ENCODE assay signal across 20 cellular contexts in genomic region chr7:136303162-136303561, GRCh38.
DNase-seq lines count a peak whose midpoint lies in the region; ATAC-seq, FAIRE-seq and TF ChIP-seq lines count a peak whose summit lies in the region.
"Had no signal": no experiment of that assay in that cellular context is flagged by ENCODE, and none has a peak within 500 bp of the region (broad histone marks: within the 10 kb centered on the region; RNA-seq: fewer than 3 reads in every experiment).

No MANE protein-coding gene starts in this region.

- no peaks in the 10 kb centered on the region for H3K27me3 Mint-ChIP-seq in astrocyte (ENCODE audit: low read depth, unreplicated experiment)
- H3K27me3 Mint-ChIP-seq: activated naive CD8-positive, alpha-beta T cell had no signal

- no peaks in the 10 kb centered on the region for H3K36me3 Mint-ChIP-seq in astrocyte (ENCODE audit: low read depth, unreplicated experiment)
- H3K36me3 Mint-ChIP-seq: activated naive CD8-positive, alpha-beta T cell; CD14-positive monocyte had no signal

- no peak overlapping the region for H3K9ac ChIP-seq in astrocyte (ENCODE audit: low read length)

- no peak overlapping the region for H3K4me3 Mint-ChIP-seq in astrocyte (ENCODE audit: unreplicated experiment)
- H3K4me3 Mint-ChIP-seq: activated naive CD8-positive, alpha-beta T cell; CD14-positive monocyte; HFFc6 had no signal

- H3K27ac ChIP-seq in astrocyte (ENCODE audit: low read depth, low read length), result no peak overlapping the region
- H3K27ac ChIP-seq: suprapubic skin, uterus had no signal

- no peaks in the 10 kb centered on the region for H3K27me3 ChIP-seq in astrocyte (ENCODE audit: insufficient read depth, low read length)
- H3K27me3 ChIP-seq: suprapubic skin, uterus had no signal

- no peak for TF ChIP-seq CTCF in astrocyte (IDR thresholded peaks at IDR 0.05; ENCODE audit: insufficient read depth, low read depth, low read length)

- peaks cover 5% of the 10 kb centered on the region for H3K4me1 Mint-ChIP-seq in astrocyte (ENCODE audit: low read depth, unreplicated experiment)
- H3K4me1 Mint-ChIP-seq: CD14-positive monocyte had no signal

- no peaks in the 10 kb centered on the region for H3K9me3 Mint-ChIP-seq in astrocyte (ENCODE audit: unreplicated experiment)

- H2AFZ ChIP-seq in astrocyte (ENCODE audit: low read depth, low read length), result no peak overlapping the region

- H4K20me1 ChIP-seq in astrocyte (ENCODE audit: insufficient read depth, low read length), result no peaks in the 10 kb centered on the region

- peak; percentile 7 for DNase-seq in HS-27A (ENCODE audit: low read depth)
- DNase-seq in NOMO-1 (lab: John Stamatoyannopoulos, UW; ENCODE audit: unreplicated experiment in 2 of 2), result peak; percentile 54 to 67
- DNase-seq in astrocyte (ENCODE audit: low read depth), result peak; percentile 0
- DNase-seq in myocyte (ENCODE audit: low read depth), result peak; percentile 5
- no peak for DNase-seq in COLO829 (ENCODE audit: low spot score)
- DNase-seq in NCI-H526 (lab: John Stamatoyannopoulos, UW), result no peak
- no peak for DNase-seq in 8988T
- DNase-seq: dermis blood vessel endothelial cell; foreskin melanocyte; HFFc6; mammary epithelial cell; NCI-H1930; NCI-H226; right cardiac atrium; stimulated activated CD4-positive, alpha-beta T cell treated with anti-CD3 and anti-CD28 coated beads, Interleukin-15, amount 100 ng/mL, for 24 hours had no signal

- no peak for FAIRE-seq in astrocyte (lab: Jason Lieb, UNC)

- H3K4me1 ChIP-seq in astrocyte (ENCODE audit: insufficient read depth, low read length), result no peaks in the 10 kb centered on the region
- H3K4me1 ChIP-seq: suprapubic skin, uterus had no signal

- no peak for ATAC-seq in HG02885 (IDR thresholded peaks at IDR 0.05; ENCODE audit: poor library complexity, unreplicated experiment)
- ATAC-seq: right cardiac atrium had no signal

- H3K4me3 ChIP-seq in astrocyte (ENCODE audit: insufficient read depth, low read depth, low read length), result no peak overlapping the region
- H3K4me3 ChIP-seq: suprapubic skin, uterus had no signal

- H3K36me3 ChIP-seq in astrocyte (ENCODE audit: insufficient read depth, low read length), result no peaks in the 10 kb centered on the region
- H3K36me3 ChIP-seq: suprapubic skin, uterus had no signal

- H3K27ac Mint-ChIP-seq in astrocyte (ENCODE audit: unreplicated experiment), result no peak overlapping the region
- H3K27ac Mint-ChIP-seq: activated naive CD8-positive, alpha-beta T cell; CD14-positive monocyte; HFFc6 had no signal

- H3K9me3 ChIP-seq in astrocyte (ENCODE audit: insufficient read depth, low read depth, low read length), result no peaks in the 10 kb centered on the region
- H3K9me3 ChIP-seq: uterus had no signal

- H3K4me2 ChIP-seq in astrocyte (ENCODE audit: low read length), result no peak overlapping the region

- H3K79me2 ChIP-seq in astrocyte (ENCODE audit: insufficient read depth, low read length), result no peaks in the 10 kb centered on the region

Comparison
In these comparisons a context has a peak if more than half of its experiments do, and no peak if none do; other contexts are left out.
1. DNase-seq: peak in HS-27A (single experiment), NOMO-1 (2 of 2), astrocyte (single experiment) and myocyte (single experiment); none in COLO829 (single experiment), NCI-H526 (0 of 2) and 8988T (single experiment).